Comparison of ENCODE assay signal across 8 cellular contexts in the genomic region with DNA sequence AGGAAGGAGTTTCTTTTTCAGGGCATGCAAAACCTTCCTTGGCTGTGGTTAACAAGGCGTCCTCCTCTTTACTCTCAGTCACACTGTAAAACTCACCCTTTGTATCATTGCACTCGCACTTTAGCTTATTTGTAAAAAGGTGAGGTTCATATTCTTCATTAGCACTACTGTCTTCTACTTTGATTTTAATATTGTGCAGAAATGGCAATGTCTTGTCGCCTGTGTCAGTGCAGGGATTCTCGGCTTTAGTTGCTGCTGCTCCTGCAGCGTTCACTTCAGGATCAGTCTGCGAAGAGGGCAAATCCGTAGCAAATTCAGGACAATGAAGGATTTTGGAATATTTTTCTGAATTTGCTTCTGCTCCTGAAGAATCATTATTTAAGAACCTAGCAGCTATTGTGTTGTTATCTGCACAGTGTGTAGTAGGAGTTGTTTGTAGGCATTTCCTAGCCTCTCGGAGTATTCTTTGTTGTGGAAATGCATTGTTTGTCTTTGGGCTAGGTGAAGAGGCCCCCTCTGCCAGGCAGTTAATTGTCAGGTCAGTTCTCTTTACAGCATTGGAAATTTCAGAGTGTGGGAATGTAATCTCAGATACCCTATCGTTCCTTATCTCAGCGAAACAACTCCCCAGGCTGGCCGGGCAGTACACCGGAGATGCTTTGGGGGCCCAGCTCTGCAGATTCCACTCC. TPM values are rescaled to one million over a fixed set of nuclear protein-coding genes. Genes with fewer than 3 reads are reported as not detected.
A peak's percentile ranks its signal among the peaks of the same experiment; 100 is the strongest.
DNase-seq lines count a peak whose midpoint lies in the region; ATAC-seq, FAIRE-seq and TF ChIP-seq lines count a peak whose summit lies in the region.

No MANE protein-coding gene starts in this region.

- peak overlapping the region; percentile 78 for H3K9ac ChIP-seq in astrocyte (ENCODE audit: low read length)
- peak overlapping the region; percentile 64; the same call in 1 of the 2 replicates for H3K9ac ChIP-seq in HepG2 (ENCODE audit: insufficient read depth, low read depth, low read length)

- in situ Hi-C loops in HepG2 (cut with HindIII; ENCODE audit: extremely low pct_ligation_motif_present, low pct_unique_long_range_greater_than_20kb), result loop anchor here (25.0 kb wide), 1 partner anchor 797 kb away; the partner anchor contains the start of genes BMI1 and COMMD3

- H3K9me3 Mint-ChIP-seq in T-helper 2 cell treated with Interferon-gamma antibody and Interleukin-4, amounts not matched to agents 5 μg/mL and 100 μg/mL, for 36 hours, result no peaks in the 10 kb centered on the region
- no peaks in the 10 kb centered on the region for H3K9me3 Mint-ChIP-seq in astrocyte (ENCODE audit: unreplicated experiment)

- peak overlapping the region; percentile 74 for H3K4me3 Mint-ChIP-seq in T-helper 2 cell treated with Interferon-gamma antibody and Interleukin-4, amounts not matched to agents 5 μg/mL and 100 μg/mL, for 36 hours
- peak overlapping the region; percentile 84 for H3K4me3 Mint-ChIP-seq in astrocyte (ENCODE audit: unreplicated experiment)

- peaks cover 54% of the 10 kb centered on the region for H3K4me1 ChIP-seq in astrocyte (ENCODE audit: insufficient read depth, low read length)
- H3K4me1 ChIP-seq in HepG2 (ENCODE audit: insufficient read depth, low read length), result peaks cover 78% of the 10 kb centered on the region
- peaks cover 29% of the 10 kb centered on the region for H3K4me1 ChIP-seq in testis

- intact Hi-C loops in HepG2 (cut with micrococcal nuclease; ENCODE audit: unreplicated experiment), result loop anchor here (2.0 kb wide), 2 partner anchors 17 to 19 kb away; no protein-coding TSS in a partner anchor
- intact Hi-C loops in testis (cut with DNase I; ENCODE audit: low total_unique reads), result no loop called here

- no peak; the same call in 2 of the 3 replicates for ATAC-seq in HepG2

- CTCF ChIA-PET in HepG2 (lab: Yijun Ruan, JAX; ENCODE audit: low intra/inter-chr PET ratio, low total read pairs), result no interaction called here
- CTCF ChIA-PET in GM10248 (lab: Yijun Ruan, JAX), result interaction anchor here (1.4 to 1.9 kb wide), 2 partner anchors 10 to 19 kb away, joined by 3 to 18 read pairs; no protein-coding TSS in a partner anchor

- H3K27me3 ChIP-seq in astrocyte (ENCODE audit: insufficient read depth, low read length) (no peaks in the 10 kb centered on the region), HepG2 (ENCODE audit: control insufficient read depth in 1 of 2, insufficient read depth in 2 of 2, low read length in 2 of 2) (no peaks in the 10 kb centered on the region; a peak in 1 of 5 replicates), testis (no peaks in the 10 kb centered on the region)

- no peak for DNase-seq in T-helper 2 cell treated with Interferon-gamma antibody and Interleukin-4, amounts not matched to agents 5 μg/mL and 100 μg/mL, for 36 hours (ENCODE audit: low spot score)
- DNase-seq in T-helper 2 cell (no peak), astrocyte (ENCODE audit: low read depth) (no peak), HepG2 (ENCODE audit: low spot score) (no peak), testis (no peak), DMS 273 treated with DMSO at 0.1 percent for 48 hours (lab: John Stamatoyannopoulos, UW) (no peak), GM10248 (ENCODE audit: extremely low spot score) (no peak)
- no peak for DNase-seq in stimulated activated CD8-positive, alpha-beta memory T cell treated with anti-CD3 and anti-CD28 coated beads, Interleukin-4, amount 100 ng/mL, for 48 hours

- 48% methylated on average over 12 of the region's 12 CpGs for WGBS in HepG2 (ENCODE audit: low lambda C conversion rate)
- WGBS in testis, 2 donors, result 21 to 27% methylated on average over 12 of the region's 12 CpGs

- H4K20me1 ChIP-seq in astrocyte (ENCODE audit: insufficient read depth, low read length) (no peaks in the 10 kb centered on the region), HepG2 (ENCODE audit: insufficient read depth, low read length) (no peaks in the 10 kb centered on the region)

- no peaks in the 10 kb centered on the region for H3K36me3 ChIP-seq in astrocyte (ENCODE audit: insufficient read depth, low read length)
- H3K36me3 ChIP-seq in HepG2 (replicated peaks in 1 of 2; ENCODE audit: control insufficient read depth in 1 of 2, insufficient read depth in 2 of 2, low read length in 2 of 2), result no peaks in the 10 kb centered on the region
- H3K36me3 ChIP-seq in testis (ENCODE audit: low read depth, missing control alignments), result no peaks in the 10 kb centered on the region

- no peak overlapping the region for H3K27ac Mint-ChIP-seq in T-helper 2 cell treated with Interferon-gamma antibody and Interleukin-4, amounts not matched to agents 5 μg/mL and 100 μg/mL, for 36 hours
- peak overlapping the region; percentile 71 for H3K27ac Mint-ChIP-seq in astrocyte (ENCODE audit: unreplicated experiment)

- H3K36me3 Mint-ChIP-seq in T-helper 2 cell treated with Interferon-gamma antibody and Interleukin-4, amounts not matched to agents 5 μg/mL and 100 μg/mL, for 36 hours (ENCODE audit: low read depth), result peaks cover 2% of the 10 kb centered on the region
- peaks cover 3% of the 10 kb centered on the region for H3K36me3 Mint-ChIP-seq in astrocyte (ENCODE audit: low read depth, unreplicated experiment)

- FAIRE-seq in astrocyte (lab: Jason Lieb, UNC), result no peak
- no peak for FAIRE-seq in HepG2 (lab: Jason Lieb, UNC)

- H2AFZ ChIP-seq in astrocyte (ENCODE audit: low read depth, low read length) (peak overlapping the region; percentile 53), HepG2 (ENCODE audit: low read length) (no peak overlapping the region)

- peaks cover 36% of the 10 kb centered on the region for H3K4me1 Mint-ChIP-seq in T-helper 2 cell treated with Interferon-gamma antibody and Interleukin-4, amounts not matched to agents 5 μg/mL and 100 μg/mL, for 36 hours (ENCODE audit: low read depth)
- H3K4me1 Mint-ChIP-seq in astrocyte (ENCODE audit: low read depth, unreplicated experiment), result peaks cover 39% of the 10 kb centered on the region

- peak overlapping the region; percentile 94 for H3K4me2 ChIP-seq in astrocyte (ENCODE audit: low read length)
- peak overlapping the region; percentile 98 for H3K4me2 ChIP-seq in HepG2 (ENCODE audit: low read depth, low read length)

- no peak for TF ChIP-seq EP300 in HepG2 (IDR thresholded peaks at IDR 0.05; ENCODE audit: low read depth in 2 of 2, low read length in 2 of 2)
- TF ChIP-seq EP300 in HepG2 (CRISPR knock-in tag; IDR thresholded peaks at IDR 0.05; ENCODE audit: borderline replicate concordance), result no peak

- BruUV-seq in HepG2 (replicated peaks; lab: Mats Ljungman, UMichigan), result no TSS peak

- H3K79me2 ChIP-seq in astrocyte (ENCODE audit: insufficient read depth, low read length) (peaks cover 67% of the 10 kb centered on the region), HepG2 (ENCODE audit: insufficient read depth, low read length) (peaks cover 2% of the 10 kb centered on the region)

- H3K27me3 Mint-ChIP-seq in T-helper 2 cell treated with Interferon-gamma antibody and Interleukin-4, amounts not matched to agents 5 μg/mL and 100 μg/mL, for 36 hours (ENCODE audit: low read depth), result peaks cover 83% of the 10 kb centered on the region
- no peaks in the 10 kb centered on the region for H3K27me3 Mint-ChIP-seq in astrocyte (ENCODE audit: low read depth, unreplicated experiment)

- POLR2A ChIA-PET in HepG2 (lab: Yijun Ruan, JAX), result interaction anchor here (2.0 to 5.4 kb wide), 4 partner anchors 9 to 19 kb away, joined by 12 to 92 read pairs (median 56); partner anchors contain the start of gene SKIDA1
- POLR2A ChIA-PET in GM10248 (lab: Yijun Ruan, JAX), result no interaction called here

- TF ChIP-seq POLR2A in HepG2 (IDR thresholded peaks at IDR 0.05; ENCODE audit: insufficient read depth in 1 of 2, low read depth in 2 of 2, low read length in 2 of 2) (no peak), testis (IDR thresholded peaks at IDR 0.05) (no peak)

- TF ChIP-seq RAD21 in HepG2 (CRISPR knock-in tag; IDR thresholded peaks at IDR 0.05), result no peak

- peak overlapping the region; percentile 67 for H3K4me3 ChIP-seq in astrocyte (ENCODE audit: insufficient read depth, low read depth, low read length)
- H3K4me3 ChIP-seq in HepG2 (replicated peaks in 1 of 3; ENCODE audit: insufficient read depth in 1 of 3, low read depth in 2 of 3, low read length in 3 of 3), result peak overlapping the region; percentile 77 to 91 (median 80)
- H3K4me3 ChIP-seq in testis, result peak overlapping the region; percentile 57 to 67

- TF ChIP-seq CTCF in astrocyte (IDR thresholded peaks at IDR 0.05; ENCODE audit: insufficient read depth, low read depth, low read length) (no peak), HepG2 (CRISPR knock-in tag; IDR thresholded peaks at IDR 0.05) (no peak), testis (IDR thresholded peaks at IDR 0.05) (no peak), GM10248 (IDR thresholded peaks at IDR 0.05; ENCODE audit: control extremely low read depth, extremely low read depth, low read depth, missing control alignments) (no peak)

- H3K27ac ChIP-seq in astrocyte (ENCODE audit: low read depth, low read length) (peak overlapping the region; percentile 11), HepG2 (ENCODE audit: extremely low read length, insufficient read depth, low read length) (peak overlapping the region; percentile 41), testis (peak overlapping the region; percentile 63 to 88)

- H3K9me3 ChIP-seq in astrocyte (ENCODE audit: insufficient read depth, low read depth, low read length) (no peaks in the 10 kb centered on the region), HepG2 (ENCODE audit: low read length) (no peaks in the 10 kb centered on the region), testis (no peaks in the 10 kb centered on the region)

RNA-seq across cellular contexts. Expression of gene SKIDA1, which starts 9.8 kb away (rescaled TPM):
- total RNA-seq in astrocyte (5.9 and 7.8 TPM in 2 replicates), HepG2 (2016; rRNA removed; fragmentation: Illumina TruSeq; extraction: Trizol) (1.4 and 1.5 TPM in 2 replicates), testis (1 to 10 TPM; 6.6 to 6.9 TPM)
- total RNA-seq in HepG2 (2016; cell fraction: cytosol; rRNA removed; fragmentation: Illumina TruSeq; extraction: Trizol; ENCODE audit: low read depth), result 0.35 and 0.40 TPM in 2 replicates
- 1.1 and 1.2 TPM in 2 replicates for total RNA-seq in HepG2 (2016; cell fraction: insoluble cytoplasmic fraction; rRNA removed; fragmentation: Illumina TruSeq; extraction: Trizol)
- 1.1 TPM in 2 replicates for total RNA-seq in HepG2 (2016; cell fraction: membrane; rRNA removed; fragmentation: Illumina TruSeq; extraction: Trizol)
- 1.4 TPM in 2 replicates for total RNA-seq in HepG2 (2016; cell fraction: nucleus; rRNA removed; fragmentation: Illumina TruSeq; extraction: Trizol)
- polyA plus RNA-seq in HepG2 (2011; rRNA removed) (0.29 and 0.73 TPM in 2 replicates), testis (ENCODE audit: insufficient read depth, low read depth, low replicate concordance) (4.7 TPM)
- polyA plus RNA-seq in HepG2 (2011; cell fraction: cytosol; rRNA removed), result 0.17 and 0.19 TPM in 2 replicates
- polyA plus RNA-seq in HepG2 (2011; cell fraction: nucleus; rRNA removed), result 0.45 and 0.59 TPM in 2 replicates
- 0.24 and 0.85 TPM in 2 replicates for polyA plus RNA-seq in HepG2 (2012)
- polyA plus RNA-seq in HepG2 (2016; cell fraction: cytosol; fragmentation: Illumina TruSeq; extraction: Trizol; ENCODE audit: low read depth), result 0.11 and 0.58 TPM in 2 replicates
- 0.67 and 0.78 TPM in 2 replicates for polyA plus RNA-seq in HepG2 (2016; cell fraction: insoluble cytoplasmic fraction; fragmentation: Illumina TruSeq; extraction: Trizol; ENCODE audit: low read depth)
- 0.33 and 0.58 TPM in 2 replicates for polyA plus RNA-seq in HepG2 (2016; cell fraction: membrane; fragmentation: Illumina TruSeq; extraction: Trizol; ENCODE audit: low read depth)
- polyA plus RNA-seq in HepG2 (2016; cell fraction: nucleus; fragmentation: Illumina TruSeq; extraction: Trizol; ENCODE audit: insufficient read depth, low read depth), result 2.7 and 2.8 TPM in 2 replicates
- polyA minus RNA-seq in HepG2 (2011; rRNA and poly(A)+ RNA removed; ENCODE audit: low replicate concordance), result 0.12 and 0.28 TPM in 2 replicates
- polyA minus RNA-seq in HepG2 (2011; cell fraction: cytosol; rRNA and poly(A)+ RNA removed), result 0.49 and 0.88 TPM in 2 replicates
- 0.50 and 0.52 TPM in 2 replicates for polyA minus RNA-seq in HepG2 (2011; cell fraction: nucleus; rRNA and poly(A)+ RNA removed)

RNA-seq across cellular contexts. Expression of gene MLLT10, which starts 18.3 kb away (rescaled TPM):
- total RNA-seq in astrocyte (33.7 and 46.9 TPM in 2 replicates), HepG2 (2016; rRNA removed; fragmentation: Illumina TruSeq; extraction: Trizol) (39.3 and 51.3 TPM in 2 replicates), testis (100 to 1,000 TPM; 130 to 144 TPM)
- total RNA-seq in HepG2 (2016; cell fraction: cytosol; rRNA removed; fragmentation: Illumina TruSeq; extraction: Trizol; ENCODE audit: low read depth), result 32.5 and 35.1 TPM in 2 replicates
- total RNA-seq in HepG2 (2016; cell fraction: insoluble cytoplasmic fraction; rRNA removed; fragmentation: Illumina TruSeq; extraction: Trizol), result 40.6 and 48.2 TPM in 2 replicates
- 43.6 and 51.5 TPM in 2 replicates for total RNA-seq in HepG2 (2016; cell fraction: membrane; rRNA removed; fragmentation: Illumina TruSeq; extraction: Trizol)
- total RNA-seq in HepG2 (2016; cell fraction: nucleus; rRNA removed; fragmentation: Illumina TruSeq; extraction: Trizol), result 132 and 141 TPM in 2 replicates
- polyA plus RNA-seq in HepG2 (2011; rRNA removed) (72.1 and 84.1 TPM in 2 replicates), testis (ENCODE audit: insufficient read depth, low read depth, low replicate concordance) (243 TPM)
- 52.6 and 55.4 TPM in 2 replicates for polyA plus RNA-seq in HepG2 (2011; cell fraction: cytosol; rRNA removed)
- polyA plus RNA-seq in HepG2 (2011; cell fraction: nucleus; rRNA removed), result 70.8 and 78.9 TPM in 2 replicates
- 36.4 and 36.6 TPM in 2 replicates for polyA plus RNA-seq in HepG2 (2012)
- polyA plus RNA-seq in HepG2 (2016; cell fraction: cytosol; fragmentation: Illumina TruSeq; extraction: Trizol; ENCODE audit: low read depth), result 39.6 and 43.2 TPM in 2 replicates
- polyA plus RNA-seq in HepG2 (2016; cell fraction: insoluble cytoplasmic fraction; fragmentation: Illumina TruSeq; extraction: Trizol; ENCODE audit: low read depth), result 41.2 and 47.5 TPM in 2 replicates
- 46.0 and 49.8 TPM in 2 replicates for polyA plus RNA-seq in HepG2 (2016; cell fraction: membrane; fragmentation: Illumina TruSeq; extraction: Trizol; ENCODE audit: low read depth)
- 59.3 and 60.4 TPM in 2 replicates for polyA plus RNA-seq in HepG2 (2016; cell fraction: nucleus; fragmentation: Illumina TruSeq; extraction: Trizol; ENCODE audit: insufficient read depth, low read depth)
- 65.5 and 210 TPM in 2 replicates for polyA minus RNA-seq in HepG2 (2011; rRNA and poly(A)+ RNA removed; ENCODE audit: low replicate concordance)
- 28.0 and 33.0 TPM in 2 replicates for polyA minus RNA-seq in HepG2 (2011; cell fraction: cytosol; rRNA and poly(A)+ RNA removed)
- polyA minus RNA-seq in HepG2 (2011; cell fraction: nucleus; rRNA and poly(A)+ RNA removed), result 342 and 460 TPM in 2 replicates

Comparison
In these comparisons a context has a peak if more than half of its experiments do, and no peak if none do; other contexts are left out.
1. H3K27ac ChIP-seq: peak in every context shown above with its lines; median percentile 76 in testis; 41 in HepG2; 11 in astrocyte.